1 cellular context compared by ENCODE assay signal in the genomic region with DNA sequence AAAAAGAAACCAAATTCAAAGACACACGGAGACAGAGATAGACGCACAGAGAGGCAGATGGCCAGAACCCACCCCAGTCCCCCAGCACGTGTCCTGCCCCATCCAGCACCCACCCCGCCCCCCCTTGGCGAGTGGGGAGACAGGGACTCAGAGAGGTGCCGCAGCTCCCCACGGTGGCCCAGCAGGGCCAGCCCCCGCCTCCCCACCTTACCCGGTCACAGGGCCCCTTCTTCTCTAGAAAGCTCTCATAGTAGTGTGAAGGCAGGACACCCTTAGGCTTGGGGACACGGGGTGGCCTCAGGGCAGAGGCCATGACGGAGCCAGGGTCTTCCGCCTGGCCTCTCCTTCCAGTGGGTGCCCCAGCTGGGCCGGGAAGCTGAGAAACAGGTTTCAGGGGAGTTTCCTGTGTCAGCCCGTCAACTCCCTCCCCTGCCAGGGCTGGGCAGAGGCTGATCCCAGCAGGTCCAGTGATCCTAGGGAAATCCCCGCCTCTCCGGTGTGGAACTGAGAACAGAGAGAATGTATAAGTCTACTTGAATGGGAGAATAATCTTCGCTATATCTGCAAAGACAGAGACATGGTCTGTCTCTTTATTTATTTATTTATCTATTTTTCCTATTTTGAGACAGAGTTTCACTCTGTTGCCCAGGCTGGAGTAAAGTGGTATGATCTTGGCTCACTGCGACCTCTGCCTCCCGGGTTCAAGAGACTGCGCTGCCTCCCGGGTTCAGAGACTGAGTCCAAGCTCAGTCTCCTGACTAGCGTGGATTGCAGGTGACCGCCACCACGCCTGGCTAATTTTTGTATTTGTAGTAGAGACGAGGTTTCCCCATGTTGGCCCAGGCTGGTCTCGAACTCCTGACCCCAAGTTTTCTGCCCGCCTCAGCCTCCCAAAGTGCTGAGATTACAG.
TF ChIP-seq lines count a peak whose summit lies in the region.

Gene STAP2, minus strand, starts transcription at position 387 of the 910 bp plus-strand sequence. Its CDS starts 74 bp downstream, at position 313.

TF ChIP-seq in HepG2, 621 proteins besides CTCF, POLR2A, EP300 and RAD21 (continued from another document and continues in another):
- no peak for TF ChIP-seq GABPA (IDR thresholded peaks at IDR 0.05; ENCODE audit: low read depth, low read length)
- TF ChIP-seq GABPA (CRISPR knock-in tag; IDR thresholded peaks at IDR 0.05; ENCODE audit: low read depth) = 0 out of 2 replicates have a peak, but pooled peaks have one; percentile 4
- TF ChIP-seq HDAC6 (IDR thresholded peaks at IDR 0.05; ENCODE audit: low read depth, low read length) = no peak
- TF ChIP-seq ZSCAN25 (CRISPR knock-in tag; IDR thresholded peaks at IDR 0.05) = peak; percentile 65; the same call in 1 of the 2 replicates
- no peak for TF ChIP-seq ZNF510 (CRISPR knock-in tag; IDR thresholded peaks at IDR 0.05; ENCODE audit: low read depth)
- TF ChIP-seq ZNF619 (CRISPR knock-in tag; IDR thresholded peaks at IDR 0.05) = no peak
- TF ChIP-seq RFXAP (CRISPR knock-in tag; IDR thresholded peaks at IDR 0.05; ENCODE audit: borderline replicate concordance) = no peak
- peak; percentile 55; the same call in 1 of the 2 replicates for TF ChIP-seq TFAP4 (IDR thresholded peaks at IDR 0.05; ENCODE audit: borderline replicate concordance, low read depth)
- no peak for TF ChIP-seq ZFP37 (CRISPR knock-in tag; IDR thresholded peaks at IDR 0.05; ENCODE audit: borderline replicate concordance)
- TF ChIP-seq ZSCAN9 (CRISPR knock-in tag; IDR thresholded peaks at IDR 0.05; ENCODE audit: borderline replicate concordance) = no peak; the same call in 1 of the 2 replicates
- TF ChIP-seq ZSCAN31 (CRISPR knock-in tag; IDR thresholded peaks at IDR 0.05; ENCODE audit: low read depth) = no peak
- TF ChIP-seq PHF8 (CRISPR knock-in tag; IDR thresholded peaks at IDR 0.05) = peak; percentile 48; the same call in 1 of the 2 replicates
- TF ChIP-seq ZNF20 (CRISPR knock-in tag; IDR thresholded peaks at IDR 0.05) = no peak
- no peak for TF ChIP-seq FOXA1 (IDR thresholded peaks at IDR 0.05)
- TF ChIP-seq FOXA1 (CRISPR knock-in tag; IDR thresholded peaks at IDR 0.05) = no peak
- no peak; the same call in 1 of the 2 replicates for TF ChIP-seq TSC22D2 (CRISPR knock-in tag; IDR thresholded peaks at IDR 0.05; ENCODE audit: borderline replicate concordance)
- TF ChIP-seq, protein P1, sequence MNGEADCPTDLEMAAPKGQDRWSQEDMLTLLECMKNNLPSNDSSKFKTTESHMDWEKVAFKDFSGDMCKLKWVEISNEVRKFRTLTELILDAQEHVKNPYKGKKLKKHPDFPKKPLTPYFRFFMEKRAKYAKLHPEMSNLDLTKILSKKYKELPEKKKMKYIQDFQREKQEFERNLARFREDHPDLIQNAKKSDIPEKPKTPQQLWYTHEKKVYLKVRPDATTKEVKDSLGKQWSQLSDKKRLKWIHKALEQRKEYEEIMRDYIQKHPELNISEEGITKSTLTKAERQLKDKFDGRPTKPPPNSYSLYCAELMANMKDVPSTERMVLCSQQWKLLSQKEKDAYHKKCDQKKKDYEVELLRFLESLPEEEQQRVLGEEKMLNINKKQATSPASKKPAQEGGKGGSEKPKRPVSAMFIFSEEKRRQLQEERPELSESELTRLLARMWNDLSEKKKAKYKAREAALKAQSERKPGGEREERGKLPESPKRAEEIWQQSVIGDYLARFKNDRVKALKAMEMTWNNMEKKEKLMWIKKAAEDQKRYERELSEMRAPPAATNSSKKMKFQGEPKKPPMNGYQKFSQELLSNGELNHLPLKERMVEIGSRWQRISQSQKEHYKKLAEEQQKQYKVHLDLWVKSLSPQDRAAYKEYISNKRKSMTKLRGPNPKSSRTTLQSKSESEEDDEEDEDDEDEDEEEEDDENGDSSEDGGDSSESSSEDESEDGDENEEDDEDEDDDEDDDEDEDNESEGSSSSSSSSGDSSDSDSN (CRISPR knock-in tag; IDR thresholded peaks at IDR 0.05) = peak; percentile 39; the same call in 1 of the 2 replicates
- TF ChIP-seq MAZ (IDR thresholded peaks at IDR 0.05; ENCODE audit: borderline replicate concordance, low read depth, low read length) = no peak
- peak; percentile 25; the same call in 1 of the 2 replicates for TF ChIP-seq MAZ (CRISPR knock-in tag; IDR thresholded peaks at IDR 0.05; ENCODE audit: low read depth)
- TF ChIP-seq ZNF317 (CRISPR knock-in tag; IDR thresholded peaks at IDR 0.05) = no peak
- TF ChIP-seq, protein P2, sequence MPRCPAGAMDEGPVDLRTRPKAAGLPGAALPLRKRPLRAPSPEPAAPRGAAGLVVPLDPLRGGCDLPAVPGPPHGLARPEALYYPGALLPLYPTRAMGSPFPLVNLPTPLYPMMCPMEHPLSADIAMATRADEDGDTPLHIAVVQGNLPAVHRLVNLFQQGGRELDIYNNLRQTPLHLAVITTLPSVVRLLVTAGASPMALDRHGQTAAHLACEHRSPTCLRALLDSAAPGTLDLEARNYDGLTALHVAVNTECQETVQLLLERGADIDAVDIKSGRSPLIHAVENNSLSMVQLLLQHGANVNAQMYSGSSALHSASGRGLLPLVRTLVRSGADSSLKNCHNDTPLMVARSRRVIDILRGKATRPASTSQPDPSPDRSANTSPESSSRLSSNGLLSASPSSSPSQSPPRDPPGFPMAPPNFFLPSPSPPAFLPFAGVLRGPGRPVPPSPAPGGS (CRISPR knock-in tag; IDR thresholded peaks at IDR 0.05) = peak; percentile 48; the same call in 1 of the 2 replicates
- TF ChIP-seq PLSCR1 (CRISPR knock-in tag; IDR thresholded peaks at IDR 0.05; ENCODE audit: borderline replicate concordance) = no peak
- no peak for TF ChIP-seq SSRP1 (CRISPR knock-in tag; IDR thresholded peaks at IDR 0.05)
- peak; percentile 22; the same call in 1 of the 2 replicates for TF ChIP-seq ARID4A (CRISPR knock-in tag; IDR thresholded peaks at IDR 0.05; ENCODE audit: borderline replicate concordance)
- TF ChIP-seq, protein P3, sequence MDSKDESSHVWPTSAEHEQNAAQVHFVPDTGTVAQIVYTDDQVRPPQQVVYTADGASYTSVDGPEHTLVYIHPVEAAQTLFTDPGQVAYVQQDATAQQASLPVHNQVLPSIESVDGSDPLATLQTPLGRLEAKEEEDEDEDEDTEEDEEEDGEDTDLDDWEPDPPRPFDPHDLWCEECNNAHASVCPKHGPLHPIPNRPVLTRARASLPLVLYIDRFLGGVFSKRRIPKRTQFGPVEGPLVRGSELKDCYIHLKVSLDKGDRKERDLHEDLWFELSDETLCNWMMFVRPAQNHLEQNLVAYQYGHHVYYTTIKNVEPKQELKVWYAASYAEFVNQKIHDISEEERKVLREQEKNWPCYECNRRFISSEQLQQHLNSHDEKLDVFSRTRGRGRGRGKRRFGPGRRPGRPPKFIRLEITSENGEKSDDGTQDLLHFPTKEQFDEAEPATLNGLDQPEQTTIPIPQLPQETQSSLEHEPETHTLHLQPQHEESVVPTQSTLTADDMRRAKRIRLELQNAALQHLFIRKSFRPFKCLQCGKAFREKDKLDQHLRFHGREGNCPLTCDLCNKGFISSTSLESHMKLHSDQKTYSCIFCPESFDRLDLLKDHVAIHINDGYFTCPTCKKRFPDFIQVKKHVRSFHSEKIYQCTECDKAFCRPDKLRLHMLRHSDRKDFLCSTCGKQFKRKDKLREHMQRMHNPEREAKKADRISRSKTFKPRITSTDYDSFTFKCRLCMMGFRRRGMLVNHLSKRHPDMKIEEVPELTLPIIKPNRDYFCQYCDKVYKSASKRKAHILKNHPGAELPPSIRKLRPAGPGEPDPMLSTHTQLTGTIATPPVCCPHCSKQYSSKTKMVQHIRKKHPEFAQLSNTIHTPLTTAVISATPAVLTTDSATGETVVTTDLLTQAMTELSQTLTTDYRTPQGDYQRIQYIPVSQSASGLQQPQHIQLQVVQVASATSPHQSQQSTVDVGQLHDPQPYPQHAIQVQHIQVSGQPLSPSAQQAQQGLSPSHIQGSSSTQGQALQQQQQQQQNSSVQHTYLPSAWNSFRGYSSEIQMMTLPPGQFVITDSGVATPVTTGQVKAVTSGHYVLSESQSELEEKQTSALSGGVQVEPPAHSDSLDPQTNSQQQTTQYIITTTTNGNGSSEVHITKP (CRISPR knock-in tag; IDR thresholded peaks at IDR 0.05; ENCODE audit: low read depth) = peak; percentile 86
- no peak for TF ChIP-seq ZGPAT (CRISPR knock-in tag; IDR thresholded peaks at IDR 0.05)
- TF ChIP-seq HHEX (CRISPR knock-in tag; IDR thresholded peaks at IDR 0.05) = no peak
- TF ChIP-seq ETS1 (CRISPR knock-in tag; IDR thresholded peaks at IDR 0.05) = no peak
- no peak for TF ChIP-seq CHD2 (IDR thresholded peaks at IDR 0.05; ENCODE audit: low read depth, low read length)
- TF ChIP-seq HOXA3 (CRISPR knock-in tag; IDR thresholded peaks at IDR 0.05) = peak; percentile 24; the same call in 1 of the 2 replicates
- no peak for TF ChIP-seq NFATC3 (CRISPR knock-in tag; IDR thresholded peaks at IDR 0.05)
- peak; percentile 36; the same call in 1 of the 2 replicates for TF ChIP-seq ZBTB20 (CRISPR knock-in tag; IDR thresholded peaks at IDR 0.05; ENCODE audit: borderline replicate concordance, low read depth)
- TF ChIP-seq ZNF629 (CRISPR knock-in tag; conservative IDR thresholded peaks at IDR 0.05) = no peak
- TF ChIP-seq RNF219 (CRISPR knock-in tag; IDR thresholded peaks at IDR 0.05) = no peak
